Comparison of ENCODE assay signal across 9 cellular contexts in genomic region chr1:19395678-19396192, GRCh38.
DNase-seq lines count a peak whose midpoint lies in the region; ATAC-seq and TF ChIP-seq lines count a peak whose summit lies in the region.
"Had no signal": no experiment of that assay in that cellular context is flagged by ENCODE, and none has a peak within 500 bp of the region (broad histone marks: within the 10 kb centered on the region; RNA-seq: fewer than 3 reads in every experiment).

No MANE protein-coding gene starts in this region.

- TF ChIP-seq CTCF in fibroblast of lung (conservative IDR thresholded peaks at IDR 0.05 in 1 of 2, IDR thresholded peaks at IDR 0.05 in 1 of 2; ENCODE audit: low read depth in 1 of 2, low read length in 2 of 2) (no peak), smooth muscle cell (IDR thresholded peaks at IDR 0.05; ENCODE audit: borderline replicate concordance, insufficient read depth, poor library complexity, severe bottlenecking) (peak; percentile 7)

- H3K79me2 ChIP-seq in fibroblast of lung (ENCODE audit: control insufficient read depth, insufficient read depth, low read length) (peaks cover 74% of the 10 kb centered on the region), smooth muscle cell (ENCODE audit: low read depth) (peaks cover 81% of the 10 kb centered on the region)

- H3K9ac ChIP-seq in fibroblast of lung (ENCODE audit: insufficient read depth, low read length) (no peak overlapping the region), smooth muscle cell (ENCODE audit: low read depth) (peak overlapping the region; percentile 44)

- H2AFZ ChIP-seq in fibroblast of lung (ENCODE audit: low read length) = no peak overlapping the region
- H2AFZ ChIP-seq in smooth muscle cell (ENCODE audit: low read depth) = no peak overlapping the region

- H4K20me1 ChIP-seq in fibroblast of lung (ENCODE audit: control insufficient read depth, extremely low read depth, insufficient read depth, low read length) (no peaks in the 10 kb centered on the region), smooth muscle cell (ENCODE audit: low read depth) (peaks cover 87% of the 10 kb centered on the region)

- H3K36me3 Mint-ChIP-seq in activated naive CD4-positive, alpha-beta T cell treated with anti-CD3 and anti-CD28 coated beads, Interleukin-2, amount 50 U/mL, for 24 hours = peaks cover 4% of the 10 kb centered on the region

- no peak overlapping the region for H3K4me3 ChIP-seq in fibroblast of lung (replicated peaks in 1 of 4; ENCODE audit: control extremely low read depth in 1 of 4, insufficient read depth in 1 of 4, low read depth in 3 of 4, low read length in 4 of 4)
- H3K4me3 ChIP-seq in smooth muscle cell = no peak overlapping the region

- H3F3A ChIP-seq in smooth muscle cell (ENCODE audit: low read depth) = peaks cover 21% of the 10 kb centered on the region

- no peak overlapping the region for H3K4me2 ChIP-seq in fibroblast of lung (ENCODE audit: extremely low read depth, insufficient read depth, low read length)
- H3K4me2 ChIP-seq in smooth muscle cell = peak overlapping the region; percentile 64

- peak; percentile 39 for ATAC-seq in SK-N-SH treated with all-trans-retinoic acid at 6 μM for 48 hours

- H3K9me3 Mint-ChIP-seq in activated naive CD4-positive, alpha-beta T cell treated with anti-CD3 and anti-CD28 coated beads, Interleukin-2, amount 50 U/mL, for 24 hours = no peaks in the 10 kb centered on the region

- 51% methylated on average over 16 of the region's 16 CpGs for WGBS in smooth muscle cell (ENCODE audit: low lambda C conversion rate)

- no peaks in the 10 kb centered on the region for H3K27me3 Mint-ChIP-seq in activated naive CD4-positive, alpha-beta T cell treated with anti-CD3 and anti-CD28 coated beads, Interleukin-2, amount 50 U/mL, for 24 hours

- H3K4me3 Mint-ChIP-seq in activated naive CD4-positive, alpha-beta T cell treated with anti-CD3 and anti-CD28 coated beads, Interleukin-2, amount 50 U/mL, for 24 hours = no peak overlapping the region

- no peaks in the 10 kb centered on the region for H3K27me3 ChIP-seq in fibroblast of lung (ENCODE audit: control insufficient read depth, insufficient read depth, low read length)
- H3K27me3 ChIP-seq in smooth muscle cell (ENCODE audit: low read depth) = no peaks in the 10 kb centered on the region

- H3K4me1 ChIP-seq in fibroblast of lung (ENCODE audit: control insufficient read depth, extremely low read depth, insufficient read depth, low read length) = peaks cover 35% of the 10 kb centered on the region
- H3K4me1 ChIP-seq in smooth muscle cell (ENCODE audit: low read depth) = peaks cover 36% of the 10 kb centered on the region

- no peak for DNase-seq in activated naive CD4-positive, alpha-beta T cell (lab: John Stamatoyannopoulos, UW)
- peak; percentile 28 to 69 for DNase-seq in fibroblast of lung (ENCODE audit: low read depth in 2 of 2)
- DNase-seq in smooth muscle cell (lab: John Stamatoyannopoulos, UW; ENCODE audit: unreplicated experiment) = no peak
- no peak for DNase-seq in effector CD8-positive, alpha-beta T cell (lab: John Stamatoyannopoulos, UW)
- DNase-seq in stimulated activated CD4-positive, alpha-beta T cell treated with anti-CD3 and anti-CD28 coated beads, Interleukin-2, amount 100 ng/mL, for 24 hours = no peak
- no peak for DNase-seq in activated T-cell treated with anti-CD3 and anti-CD28 coated beads, Interleukin-2, amount 50 U/mL, for 1 hour
- DNase-seq: NK-92 treated with Interleukin-12 subunit alpha and Interleukin-12 subunit beta, amount 100 ng/mL, for 24 hours had no signal

- H3K36me3 ChIP-seq in fibroblast of lung (ENCODE audit: control insufficient read depth, insufficient read depth, low read length) (no peaks in the 10 kb centered on the region), smooth muscle cell (ENCODE audit: low read depth) (no peaks in the 10 kb centered on the region)

- no peaks in the 10 kb centered on the region for H3K9me3 ChIP-seq in fibroblast of lung (ENCODE audit: control insufficient read depth, insufficient read depth, low read depth, low read length)
- no peaks in the 10 kb centered on the region for H3K9me3 ChIP-seq in smooth muscle cell (replicated peaks; ENCODE audit: low read depth)

- H3K27ac ChIP-seq in fibroblast of lung (ENCODE audit: insufficient read depth, low read length) = peak overlapping the region; percentile 19
- H3K27ac ChIP-seq in smooth muscle cell (ENCODE audit: low read depth) = peak overlapping the region; percentile 92

- H3K4me1 Mint-ChIP-seq in activated naive CD4-positive, alpha-beta T cell treated with anti-CD3 and anti-CD28 coated beads, Interleukin-2, amount 50 U/mL, for 24 hours = peaks cover 80% of the 10 kb centered on the region

- H3K27ac Mint-ChIP-seq in activated naive CD4-positive, alpha-beta T cell treated with anti-CD3 and anti-CD28 coated beads, Interleukin-2, amount 50 U/mL, for 24 hours = peak overlapping the region; percentile 23

TF ChIP-seq in SK-N-SH treated with all-trans-retinoic acid at 6 μM for 48 hours, 23 proteins besides CTCF, POLR2A, EP300 and RAD21:
- TF ChIP-seq PPARA (CRISPR knock-in tag; IDR thresholded peaks at IDR 0.05; ENCODE audit: borderline replicate concordance) (no peak), ZNF565 (CRISPR knock-in tag; conservative IDR thresholded peaks at IDR 0.05; ENCODE audit: low read depth) (no peak), TCF4 (CRISPR knock-in tag; IDR thresholded peaks at IDR 0.05; ENCODE audit: borderline replicate concordance) (peak; percentile 59; the same call in 1 of the 2 replicates), GLIS3 (CRISPR knock-in tag; IDR thresholded peaks at IDR 0.05) (no peak), OSR1 (CRISPR knock-in tag; IDR thresholded peaks at IDR 0.05) (no peak)
- TF ChIP-seq, protein P1, sequence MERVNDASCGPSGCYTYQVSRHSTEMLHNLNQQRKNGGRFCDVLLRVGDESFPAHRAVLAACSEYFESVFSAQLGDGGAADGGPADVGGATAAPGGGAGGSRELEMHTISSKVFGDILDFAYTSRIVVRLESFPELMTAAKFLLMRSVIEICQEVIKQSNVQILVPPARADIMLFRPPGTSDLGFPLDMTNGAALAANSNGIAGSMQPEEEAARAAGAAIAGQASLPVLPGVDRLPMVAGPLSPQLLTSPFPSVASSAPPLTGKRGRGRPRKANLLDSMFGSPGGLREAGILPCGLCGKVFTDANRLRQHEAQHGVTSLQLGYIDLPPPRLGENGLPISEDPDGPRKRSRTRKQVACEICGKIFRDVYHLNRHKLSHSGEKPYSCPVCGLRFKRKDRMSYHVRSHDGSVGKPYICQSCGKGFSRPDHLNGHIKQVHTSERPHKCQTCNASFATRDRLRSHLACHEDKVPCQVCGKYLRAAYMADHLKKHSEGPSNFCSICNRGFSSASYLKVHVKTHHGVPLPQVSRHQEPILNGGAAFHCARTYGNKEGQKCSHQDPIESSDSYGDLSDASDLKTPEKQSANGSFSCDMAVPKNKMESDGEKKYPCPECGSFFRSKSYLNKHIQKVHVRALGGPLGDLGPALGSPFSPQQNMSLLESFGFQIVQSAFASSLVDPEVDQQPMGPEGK (CRISPR knock-in tag; IDR thresholded peaks at IDR 0.05; ENCODE audit: borderline replicate concordance) = no peak
- TF ChIP-seq, protein P2, sequence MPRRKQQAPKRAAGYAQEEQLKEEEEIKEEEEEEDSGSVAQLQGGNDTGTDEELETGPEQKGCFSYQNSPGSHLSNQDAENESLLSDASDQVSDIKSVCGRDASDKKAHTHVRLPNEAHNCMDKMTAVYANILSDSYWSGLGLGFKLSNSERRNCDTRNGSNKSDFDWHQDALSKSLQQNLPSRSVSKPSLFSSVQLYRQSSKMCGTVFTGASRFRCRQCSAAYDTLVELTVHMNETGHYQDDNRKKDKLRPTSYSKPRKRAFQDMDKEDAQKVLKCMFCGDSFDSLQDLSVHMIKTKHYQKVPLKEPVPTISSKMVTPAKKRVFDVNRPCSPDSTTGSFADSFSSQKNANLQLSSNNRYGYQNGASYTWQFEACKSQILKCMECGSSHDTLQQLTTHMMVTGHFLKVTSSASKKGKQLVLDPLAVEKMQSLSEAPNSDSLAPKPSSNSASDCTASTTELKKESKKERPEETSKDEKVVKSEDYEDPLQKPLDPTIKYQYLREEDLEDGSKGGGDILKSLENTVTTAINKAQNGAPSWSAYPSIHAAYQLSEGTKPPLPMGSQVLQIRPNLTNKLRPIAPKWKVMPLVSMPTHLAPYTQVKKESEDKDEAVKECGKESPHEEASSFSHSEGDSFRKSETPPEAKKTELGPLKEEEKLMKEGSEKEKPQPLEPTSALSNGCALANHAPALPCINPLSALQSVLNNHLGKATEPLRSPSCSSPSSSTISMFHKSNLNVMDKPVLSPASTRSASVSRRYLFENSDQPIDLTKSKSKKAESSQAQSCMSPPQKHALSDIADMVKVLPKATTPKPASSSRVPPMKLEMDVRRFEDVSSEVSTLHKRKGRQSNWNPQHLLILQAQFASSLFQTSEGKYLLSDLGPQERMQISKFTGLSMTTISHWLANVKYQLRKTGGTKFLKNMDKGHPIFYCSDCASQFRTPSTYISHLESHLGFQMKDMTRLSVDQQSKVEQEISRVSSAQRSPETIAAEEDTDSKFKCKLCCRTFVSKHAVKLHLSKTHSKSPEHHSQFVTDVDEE (CRISPR knock-in tag; IDR thresholded peaks at IDR 0.05) = 0 out of 2 replicates have a peak, but pooled peaks have one; percentile 23
- TF ChIP-seq, protein P3, sequence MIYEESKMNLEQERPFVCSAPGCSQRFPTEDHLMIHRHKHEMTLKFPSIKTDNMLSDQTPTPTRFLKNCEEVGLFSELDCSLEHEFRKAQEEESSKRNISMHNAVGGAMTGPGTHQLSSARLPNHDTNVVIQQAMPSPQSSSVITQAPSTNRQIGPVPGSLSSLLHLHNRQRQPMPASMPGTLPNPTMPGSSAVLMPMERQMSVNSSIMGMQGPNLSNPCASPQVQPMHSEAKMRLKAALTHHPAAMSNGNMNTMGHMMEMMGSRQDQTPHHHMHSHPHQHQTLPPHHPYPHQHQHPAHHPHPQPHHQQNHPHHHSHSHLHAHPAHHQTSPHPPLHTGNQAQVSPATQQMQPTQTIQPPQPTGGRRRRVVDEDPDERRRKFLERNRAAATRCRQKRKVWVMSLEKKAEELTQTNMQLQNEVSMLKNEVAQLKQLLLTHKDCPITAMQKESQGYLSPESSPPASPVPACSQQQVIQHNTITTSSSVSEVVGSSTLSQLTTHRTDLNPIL (CRISPR knock-in tag; IDR thresholded peaks at IDR 0.05; ENCODE audit: low read depth) = no peak

Comparison
In these comparisons a context has a peak if more than half of its experiments do, and no peak if none do; other contexts are left out.
1. DNase-seq: peak in fibroblast of lung (2 of 2); none in activated naive CD4-positive, alpha-beta T cell (0 of 4), smooth muscle cell (single experiment), effector CD8-positive, alpha-beta T cell (single experiment), stimulated activated CD4-positive, alpha-beta T cell treated with anti-CD3 and anti-CD28 coated beads, Interleukin-2, amount 100 ng/mL, for 24 hours (0 of 2) and activated T-cell treated with anti-CD3 and anti-CD28 coated beads, Interleukin-2, amount 50 U/mL, for 1 hour (single experiment).